17 cellular contexts compared by ENCODE assay signal in genomic region chr7:44221231-44221791, GRCh38. TPM values are rescaled to one million over a fixed set of nuclear protein-coding genes. Genes with fewer than 3 reads are reported as not detected.
DNase-seq lines count a peak whose midpoint lies in the region; ATAC-seq and TF ChIP-seq lines count a peak whose summit lies in the region.
"Had no signal": no experiment of that assay in that cellular context is flagged by ENCODE, and none has a peak within 500 bp of the region (broad histone marks: within the 10 kb centered on the region; RNA-seq: fewer than 3 reads in every experiment).

No MANE protein-coding gene starts in this region.

- H3K27me3 ChIP-seq in brain microvascular endothelial cell (replicated peaks) (peaks cover 11% of the 10 kb centered on the region), upper lobe of right lung (peaks cover 10% of the 10 kb centered on the region)

- H3K4me1 ChIP-seq in upper lobe of right lung: no peaks in the 10 kb centered on the region
- H3K4me1 ChIP-seq: esophagus muscularis mucosa, vagina had no signal

- DNase-seq in Right ventricle myocardium superior (peak; percentile 25), left cardiac atrium (no peak), brain microvascular endothelial cell (no peak), kidney tubule cell (ENCODE audit: low spot score) (peak; percentile 26), upper lobe of right lung (peak; percentile 47), GM13976 (ENCODE audit: low spot score) (no peak)
- DNase-seq in activated CD8-positive, alpha-beta memory T cell treated with anti-CD3 and anti-CD28 coated beads, Interleukin-2, amount 50 U/mL, for 4 hours: no peak
- DNase-seq: activated CD4-positive, alpha-beta T cell treated with anti-CD3 and anti-CD28 coated beads for 4 hours; activated naive CD4-positive, alpha-beta T cell treated with anti-CD3 and anti-CD28 coated beads for 36 hours; immature natural killer cell; NCI-H1417 treated with DMSO at 0.1 percent for 48 hours; NCI-H2227 treated with DMSO at 0.1 percent for 48 hours; NK-92 treated with Interleukin-12 subunit alpha and Interleukin-12 subunit beta, amount 100 ng/mL, for 24 hours had no signal

- ATAC-seq in Right ventricle myocardium superior (ENCODE audit: poor library complexity) (no peak), left cardiac atrium (no peak), upper lobe of right lung (no peak), GM18909 (IDR thresholded peaks at IDR 0.05; ENCODE audit: poor library complexity, unreplicated experiment) (no peak)

- H3K27ac ChIP-seq in brain microvascular endothelial cell (no peak overlapping the region), upper lobe of right lung (no peak overlapping the region)
- H3K27ac ChIP-seq: esophagus muscularis mucosa, vagina had no signal

- intact Hi-C loops in Right ventricle myocardium superior (cut with DNase I): no loop called here
- intact Hi-C loops in left cardiac atrium (cut with DNase I): no loop called here
- intact Hi-C loops in upper lobe of right lung (cut with DNase I): no loop called here

- H3K9me3 ChIP-seq in upper lobe of right lung: no peaks in the 10 kb centered on the region
- H3K9me3 ChIP-seq: vagina had no signal

- in situ Hi-C loops in brain microvascular endothelial cell (cut with HindIII; ENCODE audit: low pct_ligation_motif_present, low sequenced_read_pairs): no loop called here
- in situ Hi-C loops in GM13976 (cut with MboI; ENCODE audit: low sequenced_read_pairs, unreplicated experiment): no loop called here

- TF ChIP-seq CTCF in brain microvascular endothelial cell (IDR thresholded peaks at IDR 0.05; ENCODE audit: low read depth, low read length, missing control alignments): peak; percentile 16
- no peak for TF ChIP-seq CTCF in upper lobe of right lung (IDR thresholded peaks at IDR 0.05)
- no peak for TF ChIP-seq CTCF in GM13976 (IDR thresholded peaks at IDR 0.05; ENCODE audit: borderline replicate concordance, control extremely low read depth, extremely low read depth, insufficient read depth, missing control alignments)

- H3K4me3 ChIP-seq in brain microvascular endothelial cell (ENCODE audit: low read depth, low read length) (no peak overlapping the region), upper lobe of right lung (no peak overlapping the region)
- H3K4me3 ChIP-seq: esophagus muscularis mucosa, vagina had no signal

- H3K36me3 ChIP-seq in brain microvascular endothelial cell (replicated peaks) (no peaks in the 10 kb centered on the region), upper lobe of right lung (no peaks in the 10 kb centered on the region)
- H3K36me3 ChIP-seq: vagina had no signal

RNA-seq across cellular contexts. Expression of gene YKT6, which starts 20.5 kb away (rescaled TPM):
- 48.9 TPM for total RNA-seq in Right ventricle myocardium superior
- 10 to 100 TPM; 51.5 to 62.1 TPM for total RNA-seq in left cardiac atrium
- 54.7 TPM for total RNA-seq in upper lobe of right lung

RNA-seq across cellular contexts. Expression of gene GCK, which starts 32.1 kb away (rescaled TPM):
- total RNA-seq in Right ventricle myocardium superior: 1.3 TPM
- total RNA-seq in left cardiac atrium: 1 to 10 TPM; 3.1 to 5.6 TPM
- total RNA-seq in upper lobe of right lung: 0.23 TPM
- total RNA-seq: G401 had no signal

Comparison
In these comparisons a context has a peak if more than half of its experiments do, and no peak if none do; other contexts are left out.
1. DNase-seq: peak in Right ventricle myocardium superior (single experiment), kidney tubule cell (single experiment) and upper lobe of right lung (single experiment); none in left cardiac atrium (single experiment), brain microvascular endothelial cell (single experiment), GM13976 (single experiment) and activated CD8-positive, alpha-beta memory T cell treated with anti-CD3 and anti-CD28 coated beads, Interleukin-2, amount 50 U/mL, for 4 hours (single experiment).